In the genomic region with DNA sequence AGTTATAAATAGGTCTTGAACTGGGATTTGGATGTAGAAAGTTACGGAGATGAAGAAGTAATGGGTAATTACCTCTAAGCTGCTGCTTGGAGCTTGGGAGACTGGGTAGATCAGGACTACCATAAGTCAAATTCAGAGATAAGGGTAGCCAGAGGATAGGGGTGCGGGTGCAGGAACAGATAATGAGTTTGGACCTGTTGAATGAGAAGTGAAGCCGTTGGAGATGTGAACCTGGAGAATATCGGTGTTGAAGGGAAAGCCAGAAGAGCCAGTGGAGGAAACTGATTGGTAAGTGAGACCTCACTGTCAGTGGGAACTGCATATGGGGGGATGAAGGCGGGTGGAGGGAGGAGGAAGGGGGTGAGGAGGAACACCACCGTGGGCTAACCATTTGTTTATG, we compare ENCODE assay signal across 8 cellular contexts. TPM values are rescaled to one million over a fixed set of nuclear protein-coding genes. Genes with fewer than 3 reads are reported as not detected.
DNase-seq lines count a peak whose midpoint lies in the region; ATAC-seq and TF ChIP-seq lines count a peak whose summit lies in the region.

No MANE protein-coding gene starts in this region.

- ATAC-seq in heart left ventricle (no peak), left ventricle myocardium superior (no peak), lower lobe of right lung (no peak), GM18505 (IDR thresholded peaks at IDR 0.05; ENCODE audit: unreplicated experiment) (no peak), HG02981 (IDR thresholded peaks at IDR 0.05; ENCODE audit: unreplicated experiment) (no peak)

- 21 to 41% (median 30%) methylated on average over 6 of the region's 6 CpGs for WGBS in heart left ventricle, 4 donors
- WGBS in urinary bladder: 19% methylated on average over 6 of the region's 6 CpGs

- peak overlapping the region in 11 of 12 donors; percentile 19 to 86 (median 62) for H3K4me3 ChIP-seq in heart left ventricle
- peak overlapping the region; percentile 84 for H3K4me3 ChIP-seq in adipocyte (ENCODE audit: low read length)
- H3K4me3 ChIP-seq in lower lobe of right lung: peak overlapping the region; percentile 65
- H3K4me3 ChIP-seq in urinary bladder (ENCODE audit: low read depth, low read length): peak overlapping the region; percentile 45

- peak overlapping the region; percentile 80 for H3K9ac ChIP-seq in adipocyte (ENCODE audit: low read length)

- H3K36me3 ChIP-seq in heart left ventricle: no peaks in the 10 kb centered on the region
- no peaks in the 10 kb centered on the region for H3K36me3 ChIP-seq in adipocyte (ENCODE audit: control insufficient read depth, insufficient read depth, low read length, severe bottlenecking)
- H3K36me3 ChIP-seq in lower lobe of right lung: no peaks in the 10 kb centered on the region
- H3K36me3 ChIP-seq in urinary bladder (ENCODE audit: insufficient read depth): no peaks in the 10 kb centered on the region

- intact Hi-C loops in heart left ventricle (cut with DNase I) (loop anchor here in 5 of 10 donors (5.0 kb wide), 3 partner anchors 37 to 87 kb away; no protein-coding TSS in a partner anchor), left ventricle myocardium superior (cut with micrococcal nuclease) (no loop called here), lower lobe of right lung (cut with DNase I) (no loop called here)

- H3K27me3 ChIP-seq in heart left ventricle (peaks cover 0 to 11% (median 0%) of the 10 kb centered on the region in 9 donors), adipocyte (replicated peaks; ENCODE audit: control insufficient read depth, insufficient read depth, low read length) (peaks cover 13% of the 10 kb centered on the region), lower lobe of right lung (ENCODE audit: low read depth) (no peaks in the 10 kb centered on the region)

- TF ChIP-seq CTCF in heart left ventricle (IDR thresholded peaks at IDR 0.05) (no peak), lower lobe of right lung (IDR thresholded peaks at IDR 0.05) (no peak)

- no peaks in the 10 kb centered on the region for H3K9me3 ChIP-seq in heart left ventricle
- H3K9me3 ChIP-seq in adipocyte (ENCODE audit: control insufficient read depth, low read length): no peaks in the 10 kb centered on the region
- no peaks in the 10 kb centered on the region for H3K9me3 ChIP-seq in lower lobe of right lung

- H3K4me1 ChIP-seq in heart left ventricle: peaks cover 0 to 19% (median 5%) of the 10 kb centered on the region in 12 donors
- peaks cover 2% of the 10 kb centered on the region for H3K4me1 ChIP-seq in adipocyte (ENCODE audit: control insufficient read depth, insufficient read depth, low read length)
- peaks cover 10% of the 10 kb centered on the region for H3K4me1 ChIP-seq in lower lobe of right lung
- no peaks in the 10 kb centered on the region for H3K4me1 ChIP-seq in urinary bladder (ENCODE audit: insufficient read depth)

- no peak for TF ChIP-seq POLR2A in heart left ventricle (IDR thresholded peaks at IDR 0.05)
- no peak for TF ChIP-seq POLR2A in GM18505 (IDR thresholded peaks at IDR 0.05; ENCODE audit: borderline replicate concordance, extremely low read depth, insufficient read depth, insufficient read length)

- DNase-seq in heart left ventricle: no peak
- no peak for DNase-seq in left ventricle myocardium superior
- DNase-seq in adipocyte (ENCODE audit: low read depth): peak; percentile 4
- DNase-seq in lower lobe of right lung: no peak
- DNase-seq in dermis blood vessel endothelial cell: no peak

- H3K27ac ChIP-seq in heart left ventricle: no peak overlapping the region
- H3K27ac ChIP-seq in lower lobe of right lung: no peak overlapping the region
- no peak overlapping the region for H3K27ac ChIP-seq in urinary bladder (ENCODE audit: low read depth)

RNA-seq across cellular contexts. Expression of a gene that starts 0.6 kb away (rescaled TPM):
- total RNA-seq in heart left ventricle: 10 to 100 TPM; 24.5 to 48.7 (median 37.0) TPM
- polyA plus RNA-seq in heart left ventricle: 10 to 100 TPM; 23.2 to 32.7 TPM
- 56.3 TPM for total RNA-seq in left ventricle myocardium superior
- 34.7 TPM for total RNA-seq in lower lobe of right lung
- 9.4 TPM for total RNA-seq in urinary bladder
- polyA plus RNA-seq in urinary bladder: 29.7 TPM
- 7.3 and 8.2 TPM in 2 replicates for total RNA-seq in dermis blood vessel endothelial cell

RNA-seq across cellular contexts. Expression of a gene that starts 11.5 kb away (rescaled TPM):
- total RNA-seq in heart left ventricle: not detected
- not detected for polyA plus RNA-seq in heart left ventricle
- total RNA-seq in left ventricle myocardium superior: not detected
- total RNA-seq in lower lobe of right lung: not detected
- total RNA-seq in urinary bladder: not detected
- not detected for polyA plus RNA-seq in urinary bladder
- total RNA-seq in dermis blood vessel endothelial cell: not detected in 2 replicates

RNA-seq across cellular contexts. Expression of a gene that starts 16.3 kb away (rescaled TPM):
- 10 to 100 TPM in 2 of 9 donors, 1 to 10 TPM in 4, under 1 TPM in 3; 0.44 to 25.2 (median 2.1) TPM for total RNA-seq in heart left ventricle
- polyA plus RNA-seq in heart left ventricle: 1 to 10 TPM; 1.4 to 2.0 TPM
- 3.0 TPM for total RNA-seq in left ventricle myocardium superior
- 33.1 TPM for total RNA-seq in lower lobe of right lung
- total RNA-seq in urinary bladder: 1.2 TPM
- 3.2 TPM for polyA plus RNA-seq in urinary bladder
- 0.51 TPM in 1 of 2 replicates, not detected in the other for total RNA-seq in dermis blood vessel endothelial cell

RNA-seq across cellular contexts. Expression of a gene that starts 23.4 kb away (rescaled TPM):
- total RNA-seq in heart left ventricle: 10 to 100 TPM; 15.0 to 37.4 (median 25.8) TPM
- polyA plus RNA-seq in heart left ventricle: 1 to 10 TPM; 6.2 to 8.9 TPM
- 18.3 TPM for total RNA-seq in left ventricle myocardium superior
- total RNA-seq in lower lobe of right lung: 48.4 TPM
- total RNA-seq in urinary bladder: 36.6 TPM
- polyA plus RNA-seq in urinary bladder: 17.7 TPM
- 39.3 and 85.7 TPM in 2 replicates for total RNA-seq in dermis blood vessel endothelial cell

RNA-seq across cellular contexts. Expression of a gene that starts 26.9 kb away (rescaled TPM):
- total RNA-seq in heart left ventricle: 10 to 100 TPM; 40.2 to 62.5 (median 47.7) TPM
- polyA plus RNA-seq in heart left ventricle: 10 to 100 TPM; 20.8 to 64.5 TPM
- 45.4 TPM for total RNA-seq in left ventricle myocardium superior
- total RNA-seq in lower lobe of right lung: 47.7 TPM
- 45.8 TPM for total RNA-seq in urinary bladder
- 54.8 TPM for polyA plus RNA-seq in urinary bladder
- 71.5 and 85.9 TPM in 2 replicates for total RNA-seq in dermis blood vessel endothelial cell
